ENCODE assay signal across 8 cellular contexts in the genomic region with DNA sequence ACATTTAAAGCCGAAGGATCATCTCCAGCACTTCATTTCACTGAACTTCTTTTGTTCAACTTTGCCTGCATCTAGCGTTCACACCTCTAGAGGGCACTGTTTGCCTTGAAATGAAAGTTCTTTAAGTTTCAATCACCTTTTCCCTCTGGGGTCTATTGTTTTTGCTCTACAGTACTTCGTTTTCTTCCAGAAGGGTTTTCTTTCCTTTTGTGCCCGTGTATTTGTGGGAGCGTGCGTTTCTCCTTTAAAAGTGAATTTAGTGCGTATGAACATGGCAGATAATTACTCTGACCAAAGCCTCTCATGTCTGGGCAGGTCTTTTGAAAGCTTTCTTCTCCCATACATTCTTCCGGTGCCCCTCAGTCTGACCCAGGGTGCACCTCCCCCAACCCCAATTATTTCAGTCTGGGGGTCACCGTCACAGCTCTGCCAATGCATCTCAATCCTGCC.
DNase-seq lines count a peak whose midpoint lies in the region; ATAC-seq and TF ChIP-seq lines count a peak whose summit lies in the region.

No MANE protein-coding gene starts in this region.

- no peak overlapping the region for H3K27ac ChIP-seq in transverse colon

- ATAC-seq in GM19455 (IDR thresholded peaks at IDR 0.05; ENCODE audit: unreplicated experiment), result no peak

- no peak for TF ChIP-seq EP300 in transverse colon (IDR thresholded peaks at IDR 0.05; ENCODE audit: low read depth)

- H3K4me1 ChIP-seq in ES-I3 (ENCODE audit: insufficient read depth, low read length) (peaks cover 12% of the 10 kb centered on the region), transverse colon (peaks cover 0 to 9% (median 7%) of the 10 kb centered on the region in 4 donors)

- H3K36me3 ChIP-seq in ES-I3 (ENCODE audit: insufficient read depth, low read length), result no peaks in the 10 kb centered on the region
- no peaks in the 10 kb centered on the region for H3K36me3 ChIP-seq in transverse colon

- H3K9me3 ChIP-seq in ES-I3 (ENCODE audit: control insufficient read depth, insufficient read depth, low read length), result no peaks in the 10 kb centered on the region
- no peaks in the 10 kb centered on the region for H3K9me3 ChIP-seq in transverse colon

- WGBS in transverse colon (ENCODE audit: low coverage in 1 of 2), 2 donors, result 4 to 20% methylated on average over 4 to 9 of the region's 9 CpGs

- no peak overlapping the region for H3K4me3 ChIP-seq in transverse colon

- TF ChIP-seq CTCF in transverse colon (IDR thresholded peaks at IDR 0.05), result peak; percentile 65 to 81 (median 72)

- intact Hi-C loops in transverse colon (cut with DNase I; ENCODE audit: low total_unique reads), result no loop called here

- DNase-seq in A172 (ENCODE audit: low spot score) (peak; percentile 52), MV-4-11 (lab: John Stamatoyannopoulos, UW) (peak; percentile 47), SHP77 (lab: John Stamatoyannopoulos, UW) (peak; percentile 78 to 83), dermis microvascular lymphatic vessel endothelial cell (ENCODE audit: low read depth in 2 of 2) (peak; percentile 29 to 59), middle frontal gyrus (ENCODE audit: extremely low spot score, low spot score) (peak; percentile 22), transverse colon (peak; percentile 49)

- 0 out of 2 replicates have a peak overlapping the region, but pooled peaks have one; percentile 12 for H3K9ac ChIP-seq in ES-I3 (ENCODE audit: low read depth, low read length)

- in situ Hi-C loops in transverse colon (cut with MboI; ENCODE audit: low pct_ligation_motif_present in 1 of 4, low pct_unique_long_range_greater_than_20kb in 1 of 4, low sequenced_read_pairs in 3 of 4), result loop anchor here in 1 of 4 donors (25.0 kb wide), 1 partner anchor 1652 kb away; no protein-coding TSS in a partner anchor

- TF ChIP-seq POLR2A in transverse colon (IDR thresholded peaks at IDR 0.05), result no peak

- H3K27me3 ChIP-seq in transverse colon, result no peaks in the 10 kb centered on the region

Comparison
In these comparisons a context has a peak if more than half of its experiments do, and no peak if none do; other contexts are left out.
1. DNase-seq: peak in every context shown above with its lines; median percentile 80 in SHP77; 52 in A172; 49 in transverse colon; 47 in MV-4-11; 44 in dermis microvascular lymphatic vessel endothelial cell; 22 in middle frontal gyrus.